Comparison of ENCODE assay signal across 28 cellular contexts in genomic region chr7:85475476-85475875, GRCh38.
"Had no signal": no experiment of that assay in that cellular context is flagged by ENCODE, and none has a peak within 500 bp of the region (broad histone marks: within the 10 kb centered on the region; RNA-seq: fewer than 3 reads in every experiment).

No MANE protein-coding gene starts in this region.

- ATAC-seq: effector memory CD8-positive, alpha-beta T cell; esophagus mucosa; foreskin keratinocyte; gastrocnemius medialis; gastroesophageal sphincter; heart left ventricle; heart right ventricle had no signal

- H3K27ac ChIP-seq: colonic mucosa, coronary artery, dorsolateral prefrontal cortex, epithelial cell of prostate, esophagus muscularis mucosa, esophagus squamous epithelium, foreskin keratinocyte, gastrocnemius medialis, gastroesophageal sphincter, heart left ventricle, heart right ventricle had no signal

- H3K4me3 ChIP-seq: colonic mucosa, coronary artery, dorsolateral prefrontal cortex, esophagus muscularis mucosa, esophagus squamous epithelium, gastrocnemius medialis, gastroesophageal sphincter, heart left ventricle, heart right ventricle had no signal

- H3K4me1 ChIP-seq: colonic mucosa, esophagus muscularis mucosa, esophagus squamous epithelium, foreskin keratinocyte, gastrocnemius medialis, gastroesophageal sphincter, heart left ventricle, heart right ventricle had no signal

- DNase-seq: colonic mucosa; cortex of kidney; dermis blood vessel endothelial cell; dorsolateral prefrontal cortex; effector CD4-positive, alpha-beta T cell; effector CD8-positive, alpha-beta T cell; effector memory CD4-positive, alpha-beta T cell; effector memory CD8-positive, alpha-beta T cell; endodermal cell; erythroblast; esophagus squamous epithelium; foreskin fibroblast; foreskin keratinocyte; foreskin melanocyte; gastrocnemius medialis; glutamatergic neuron; head of caudate nucleus; heart left ventricle; heart right ventricle had no signal

- H3K36me3 ChIP-seq: colonic mucosa, esophagus muscularis mucosa, esophagus squamous epithelium, gastrocnemius medialis, gastroesophageal sphincter, heart left ventricle, heart right ventricle had no signal

- FAIRE-seq: colon, endometrium, endothelial cell of umbilical vein, frontal cortex had no signal

- H3K27me3 ChIP-seq: colonic mucosa, dorsolateral prefrontal cortex, esophagus muscularis mucosa, esophagus squamous epithelium, foreskin keratinocyte, gastrocnemius medialis, gastroesophageal sphincter, heart left ventricle, heart right ventricle had no signal

- H3K9me3 ChIP-seq: colonic mucosa, esophagus muscularis mucosa, esophagus squamous epithelium, gastrocnemius medialis, gastroesophageal sphincter, heart left ventricle, heart right ventricle had no signal
